8 cellular contexts compared by ENCODE assay signal in the genomic region with DNA sequence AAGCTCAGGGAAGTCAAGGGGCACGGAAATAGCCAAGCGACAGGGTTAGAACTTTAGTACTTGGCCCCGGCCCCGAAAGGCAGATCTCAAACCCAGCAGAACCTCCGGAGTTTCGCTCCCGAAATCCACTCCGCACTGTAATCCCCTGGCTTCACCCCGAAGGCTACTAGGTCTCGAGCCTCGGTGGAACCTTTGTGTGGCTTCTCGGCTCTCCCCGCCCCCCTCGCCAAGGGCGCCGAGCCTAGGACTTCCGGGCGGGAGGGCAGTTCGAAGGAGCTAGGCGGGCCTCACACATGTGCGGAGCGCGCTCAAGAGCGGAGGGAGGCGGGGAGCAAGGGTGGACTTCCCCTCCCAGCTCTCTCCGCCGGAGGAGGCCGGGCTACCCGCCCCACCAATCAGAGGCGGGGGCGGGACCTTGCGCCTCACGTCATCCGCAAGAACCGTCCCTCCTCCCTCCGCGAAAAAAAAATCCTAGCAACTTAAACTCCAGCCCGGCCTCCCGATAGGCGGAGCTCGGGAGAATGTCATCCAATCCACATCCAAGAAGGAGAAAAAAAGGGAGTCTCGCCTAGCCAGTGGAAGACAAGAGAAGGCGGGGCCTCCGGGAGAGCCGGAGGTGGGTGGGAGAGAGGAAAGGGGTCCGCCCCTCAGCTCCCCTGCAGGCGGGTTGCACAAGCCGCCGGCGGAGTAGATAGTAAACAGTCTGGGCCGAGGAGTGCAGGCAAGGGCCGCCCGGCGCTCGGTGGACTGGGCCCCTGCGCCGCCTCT. TPM values are rescaled to one million over a fixed set of nuclear protein-coding genes. Genes with fewer than 3 reads are reported as not detected.
DNase-seq lines count a peak whose midpoint lies in the region; ATAC-seq, FAIRE-seq and TF ChIP-seq lines count a peak whose summit lies in the region.

No MANE protein-coding gene starts in this region.

- peak overlapping the region; percentile 69 for H4K5ac ChIP-seq in H1 (ENCODE audit: insufficient read length, low read depth, low read length)

- POLR2A ChIA-PET in H1 (lab: Charles Lee; ENCODE audit: partially characterized antibody), result interaction anchor here (0.6 to 5.0 kb wide), 26 partner anchors 11 to 468 kb away, joined by 3 to 61 read pairs (median 4); a partner anchor contains a TSS

- H3K14ac ChIP-seq in H1 (ENCODE audit: insufficient read length), result no peak overlapping the region

- no peak overlapping the region for H2AFZ ChIP-seq in H1 (ENCODE audit: low read length)

- H3K4me1 Mint-ChIP-seq in memory B cell, result peaks cover 26% of the 10 kb centered on the region

- peak overlapping the region; percentile 7; the same call in 1 of the 2 replicates for H2BK12ac ChIP-seq in H1 (ENCODE audit: low read depth, low read length)

- no peak overlapping the region for H2BK20ac ChIP-seq in H1 (ENCODE audit: low read length)

- TF ChIP-seq CTCF in H1 (IDR thresholded peaks at IDR 0.05; ENCODE audit: control extremely low read depth in 1 of 3, insufficient read depth in 1 of 3, low read depth in 1 of 3, low read length in 3 of 3), result no peak

- FAIRE-seq in H1 (lab: Jason Lieb, UNC), result peak; percentile 69

- peak; percentile 45 to 57; a peak in 2 of 3 replicates for TF ChIP-seq POLR2A in H1 (IDR thresholded peaks at IDR 0.05; ENCODE audit: control extremely low read depth in 1 of 2, low read depth in 2 of 2, low read length in 2 of 2)

- 0 out of 2 replicates have a peak, but pooled peaks cover 2% of the 10 kb centered on the region for H3K79me1 ChIP-seq in H1 (ENCODE audit: low read depth, low read length)

- in situ Hi-C loops in Caki2 (cut with HindIII; ENCODE audit: low pct_unique_long_range_greater_than_20kb, low sequenced_read_pairs), result no loop called here

- no peaks in the 10 kb centered on the region for H3K9me3 Mint-ChIP-seq in memory B cell

- peak overlapping the region; percentile 20; the same call in 1 of the 2 replicates for H2BK15ac ChIP-seq in H1 (ENCODE audit: low read length)

- no peaks in the 10 kb centered on the region for H3K36me3 Mint-ChIP-seq in memory B cell

- CTCF ChIA-PET in H1 (lab: Charles Lee; ENCODE audit: partially characterized antibody), result interaction anchor here (0.6 to 2.4 kb wide), 13 partner anchors 9 to 1887 kb away, joined by 3 to 11 read pairs (median 3); a partner anchor contains a TSS

- peak overlapping the region; percentile 94 to 97 for H3K4me2 ChIP-seq in H1 (ENCODE audit: insufficient read depth in 1 of 2, low read depth in 2 of 2, low read length in 2 of 2)

- peak overlapping the region; percentile 96; the same call in 1 of the 2 replicates for H4K8ac ChIP-seq in H1 (ENCODE audit: extremely low read depth, insufficient read depth, low read length)

- no peaks in the 10 kb centered on the region; a peak in 1 of 4 replicates for H3K9me3 ChIP-seq in H1 (ENCODE audit: insufficient read depth in 2 of 2, low read depth in 1 of 2, low read length in 1 of 2)

- peak overlapping the region; percentile 79 for H3K4ac ChIP-seq in H1 (replicated peaks; ENCODE audit: insufficient read length, low read depth, low read length)

- 1% methylated on average over 29 of the region's 57 CpGs; no CpG with 5 or more reads in 1 of the 2 experiments for WGBS in H1 (ENCODE audit: extremely low coverage in 1 of 2, insufficient coverage in 1 of 2, insufficient read length in 1 of 2, insufficient replicate concordance in 2 of 2, low coverage in 1 of 2, low lambda C conversion rate in 2 of 2, missing lambda C conversion rate in 1 of 2), 2 experiments

- H3K27ac ChIP-seq in H1 (ENCODE audit: low read depth, low read length), result peak overlapping the region; percentile 92

- peaks cover 10 to 11% of the 10 kb centered on the region in 2 experiments for H4K20me1 ChIP-seq in H1 (replicated peaks in 1 of 2; ENCODE audit: control insufficient read depth in 1 of 2, insufficient read depth in 2 of 2, low read length in 2 of 2)

- TF ChIP-seq RAD21 in H1 (IDR thresholded peaks at IDR 0.05 in 1 of 2, conservative IDR thresholded peaks at IDR 0.05 in 1 of 2; ENCODE audit: low read depth in 2 of 2, low read length in 2 of 2), result no peak

- TF ChIP-seq EP300 in H1 (IDR thresholded peaks at IDR 0.05; ENCODE audit: borderline replicate concordance in 1 of 2, low read depth in 2 of 2, low read length in 2 of 2), result peak in 1 of 2 experiments; percentile 30; a peak in 2 of 3 replicates

- peak overlapping the region; percentile 99 for H3K27ac Mint-ChIP-seq in memory B cell

- peak overlapping the region; percentile 0 for H3K56ac ChIP-seq in H1 (replicated peaks; ENCODE audit: insufficient read length, low read depth, low read length)

- no peak overlapping the region for H2AK5ac ChIP-seq in H1 (ENCODE audit: low read depth, low read length)

- H3K18ac ChIP-seq in H1 (ENCODE audit: extremely low read depth, low read length), result peak overlapping the region; percentile 85

- H2BK5ac ChIP-seq in H1 (ENCODE audit: low read depth, low read length), result peak overlapping the region; percentile 93

- H4K91ac ChIP-seq in H1 (replicated peaks; ENCODE audit: insufficient read length, low read length), result peak overlapping the region; percentile 60

- H3K27me3 ChIP-seq in H1 (replicated peaks in 1 of 4; ENCODE audit: control insufficient read depth in 3 of 4, extremely low read depth in 1 of 4, insufficient read depth in 3 of 4, low read length in 3 of 4), result no peaks in the 10 kb centered on the region

- DNase-seq in Caki2 (ENCODE audit: low read depth) (peak; percentile 100), HUDEP-2 (lab: John Stamatoyannopoulos, UW; ENCODE audit: unreplicated experiment in 76 of 76) (peak in 75 of 76 experiments; percentile 52 to 100 (median 98)), NOMO-1 treated with dmso at 0.1 percent for 144 hours (lab: John Stamatoyannopoulos, UW; ENCODE audit: unreplicated experiment) (peak; percentile 100), H1 (ENCODE audit: low read depth in 1 of 2, low spot score in 2 of 2) (peak; percentile 95 to 100), memory B cell (ENCODE audit: low spot score in 2 of 2) (peak; percentile 92 to 97)
- peak; percentile 85 for DNase-seq in activated CD8-positive, alpha-beta memory T cell treated with anti-CD3 and anti-CD28 coated beads, Interleukin-2, amount 50 U/mL, for 1 hour (ENCODE audit: extremely low read depth)
- peak; percentile 93 for DNase-seq in stimulated activated CD8-positive, alpha-beta memory T cell treated with anti-CD3 and anti-CD28 coated beads, Interleukin-12 subunit alpha, Interleukin-12 subunit beta, amount 100 ng/mL, for 1 hour (ENCODE audit: low read depth)

- H3K4me3 ChIP-seq in H1 (ENCODE audit: extremely low read depth in 1 of 4, insufficient read depth in 2 of 4, low read depth in 3 of 4, low read length in 4 of 4), result peak overlapping the region; percentile 85 to 93 (median 92)

- no peak overlapping the region for H2BK120ac ChIP-seq in H1 (replicated peaks; ENCODE audit: low read depth, low read length)

- H3K4me3 Mint-ChIP-seq in memory B cell, result peak overlapping the region; percentile 84

- peaks cover 0 to 8% (median 3%) of the 10 kb centered on the region in 4 experiments; a peak in 2 of 7 replicates for H3K4me1 ChIP-seq in H1 (replicated peaks in 1 of 4; ENCODE audit: control insufficient read depth in 3 of 4, insufficient read depth in 4 of 4, low read length in 3 of 4)

- H3K9ac ChIP-seq in H1 (replicated peaks in 1 of 4; ENCODE audit: extremely low read depth in 1 of 4, low read depth in 3 of 4, low read length in 3 of 4), result peak overlapping the region; percentile 77 to 96 (median 92)

- peaks cover 11 to 21% of the 10 kb centered on the region in 2 experiments for H3K79me2 ChIP-seq in H1 (ENCODE audit: control insufficient read depth in 1 of 2, insufficient read depth in 2 of 2, low read length in 2 of 2)

- H3K23me2 ChIP-seq in H1 (ENCODE audit: low read depth, low read length), result peaks cover 22% of the 10 kb centered on the region

- no peak overlapping the region for H3K23ac ChIP-seq in H1 (ENCODE audit: insufficient read length)

- ATAC-seq in GM21381 (IDR thresholded peaks at IDR 0.05; ENCODE audit: unreplicated experiment) (peak; percentile 35), memory B cell (ENCODE audit: low read depth) (peak; percentile 40)

- no peaks in the 10 kb centered on the region for H3K36me3 ChIP-seq in H1 (ENCODE audit: control insufficient read depth in 2 of 4, insufficient read depth in 4 of 4, low read length in 3 of 4)

- no peaks in the 10 kb centered on the region for H3K27me3 Mint-ChIP-seq in memory B cell

TF ChIP-seq in H1, 55 proteins besides CTCF, POLR2A, EP300 and RAD21 (continues in another document):
- TF ChIP-seq TAF1 (IDR thresholded peaks at IDR 0.05; ENCODE audit: low read depth, low read length), result peak; percentile 84
- TF ChIP-seq RBBP5 (IDR thresholded peaks at IDR 0.05; ENCODE audit: borderline replicate concordance, low read depth, low read length), result 0 out of 2 replicates have a peak, but pooled peaks have one; percentile 5
- TF ChIP-seq SP2 (IDR thresholded peaks at IDR 0.05; ENCODE audit: low read length), result peak; percentile 42; the same call in 1 of the 2 replicates
- TF ChIP-seq KDM4A (IDR thresholded peaks at IDR 0.05; ENCODE audit: low read depth, low read length, severe bottlenecking), result peak; percentile 12
- TF ChIP-seq RFX5 (IDR thresholded peaks at IDR 0.05; ENCODE audit: borderline replicate concordance, low read depth, low read length), result peak; percentile 9; the same call in 1 of the 2 replicates
- TF ChIP-seq FOSL1 (IDR thresholded peaks at IDR 0.05; ENCODE audit: insufficient read depth, low read depth, low read length), result no peak
- TF ChIP-seq POLR2AphosphoS5 (IDR thresholded peaks at IDR 0.05; ENCODE audit: low read depth, low read length), result peak; percentile 82
- TF ChIP-seq SIN3A (conservative IDR thresholded peaks at IDR 0.05 in 1 of 2, IDR thresholded peaks at IDR 0.05 in 1 of 2; ENCODE audit: low read depth in 1 of 2, low read length in 2 of 2), result peak in 1 of 2 experiments; percentile 52; a peak in 2 of 4 replicates
- no peak for TF ChIP-seq GTF2F1 (IDR thresholded peaks at IDR 0.05; ENCODE audit: borderline replicate concordance, low read depth, low read length)
- peak; percentile 55; the same call in 1 of the 2 replicates for TF ChIP-seq GABPA (IDR thresholded peaks at IDR 0.05; ENCODE audit: borderline replicate concordance, insufficient read depth, low read length)
- TF ChIP-seq EZH2 (IDR thresholded peaks at IDR 0.05; ENCODE audit: low read depth, low read length, severe bottlenecking), result no peak

RNA-seq across cellular contexts. Expression of a gene that starts 2.4 kb away (rescaled TPM):
- 17.7 and 32.6 TPM in 2 replicates for total RNA-seq in Caki2 (2014; rRNA removed; shearing (Covaris generic); ENCODE audit: low replicate concordance)
- total RNA-seq in H1 (2021; fragmentation: NEBNext Ultra II Directional; extraction: Animal tissue kit (Norgen Biotek cat#: 25700)), result 103 and 109 TPM in 2 replicates
- polyA plus RNA-seq in H1 (2011; rRNA removed), result 69.5 and 86.6 TPM in 2 replicates
- polyA plus RNA-seq in H1 (2011; cell fraction: cytosol; rRNA removed), result 39.2 TPM
- polyA plus RNA-seq in H1 (2011; cell fraction: nucleus; rRNA removed), result 66.9 TPM
- 47.2 to 63.1 TPM (median 54.2 TPM) in 4 replicates for polyA plus RNA-seq in H1 (2012, experiment 1 of 2)
- 3.3 TPM for polyA plus RNA-seq in H1 (2012, experiment 2 of 2)
- 30.4 TPM for polyA plus RNA-seq in H1 (2013, experiment 1 of 2)
- 31.0 TPM for polyA plus RNA-seq in H1 (2013, experiment 2 of 2)
- 137 and 225 TPM in 2 replicates for polyA minus RNA-seq in H1 (2011; rRNA and poly(A)+ RNA removed)
- polyA minus RNA-seq in H1 (2011; cell fraction: cytosol; rRNA and poly(A)+ RNA removed), result 57.2 TPM
- 66.8 TPM for polyA minus RNA-seq in H1 (2011; cell fraction: nucleus; rRNA and poly(A)+ RNA removed)

Comparison
In these comparisons a context has a peak if more than half of its experiments do, and no peak if none do; other contexts are left out.
1. Peak in every context shown above with its lines: DNase-seq, ATAC-seq, H3K4me3 ChIP-seq and H3K27ac ChIP-seq.